8 cellular contexts compared by ENCODE assay signal in genomic region chr3:195859061-195859845, GRCh38. TPM values are rescaled to one million over a fixed set of nuclear protein-coding genes. Genes with fewer than 3 reads are reported as not detected.
DNase-seq lines count a peak whose midpoint lies in the region; ATAC-seq, FAIRE-seq and TF ChIP-seq lines count a peak whose summit lies in the region.

No MANE protein-coding gene starts in this region.

- H3K9me3 ChIP-seq in endothelial cell of umbilical vein (replicated peaks; ENCODE audit: control insufficient read depth, insufficient read depth, low read length), result no peaks in the 10 kb centered on the region
- no peaks in the 10 kb centered on the region for H3K9me3 ChIP-seq in naive thymus-derived CD4-positive, alpha-beta T cell (ENCODE audit: control insufficient read depth in 2 of 3, low read length in 3 of 3)

- H3K27ac Mint-ChIP-seq in HFFc6, result no peak overlapping the region
- peak overlapping the region in 7 of 9 donors; percentile 50 to 82 (median 70) for H3K27ac Mint-ChIP-seq in naive thymus-derived CD4-positive, alpha-beta T cell

- no peak overlapping the region for H3K4me3 ChIP-seq in endothelial cell of umbilical vein (replicated peaks in 1 of 3; ENCODE audit: insufficient read depth in 1 of 3, low read depth in 1 of 3, low read length in 3 of 3)
- no peak overlapping the region for H3K4me3 ChIP-seq in naive thymus-derived CD4-positive, alpha-beta T cell (ENCODE audit: low read length)

- ATAC-seq in naive thymus-derived CD4-positive, alpha-beta T cell, result peak; percentile 77
- no peak for ATAC-seq in GM19351 (IDR thresholded peaks at IDR 0.05; ENCODE audit: unreplicated experiment)

- DNase-seq in CD1c-positive myeloid dendritic cell (ENCODE audit: extremely low spot score) (peak; percentile 83), HFFc6 (peak; percentile 24), NOMO-1 treated with dmso at 0.1 percent for 144 hours (lab: John Stamatoyannopoulos, UW; ENCODE audit: unreplicated experiment) (peak; percentile 25), endothelial cell of umbilical vein (ENCODE audit: low read depth, low spot score) (peak; percentile 77)
- DNase-seq in activated CD8-positive, alpha-beta memory T cell treated with anti-CD3 and anti-CD28 coated beads, Interleukin-2, amount 50 U/mL, for 4 hours, result peak; percentile 81
- peak; percentile 53 to 77 (median 62) for DNase-seq in naive thymus-derived CD4-positive, alpha-beta T cell
- peak; percentile 32 to 48 for DNase-seq in stimulated activated CD8-positive, alpha-beta memory T cell treated with anti-CD3 and anti-CD28 coated beads, Interleukin-7, amount 100 ng/mL, for 48 hours (ENCODE audit: extremely low read depth in 1 of 2, low read depth in 1 of 2)

- H3K27me3 Mint-ChIP-seq in HFFc6 (ENCODE audit: insufficient read depth), result peaks cover 5% of the 10 kb centered on the region
- H3K27me3 Mint-ChIP-seq in naive thymus-derived CD4-positive, alpha-beta T cell, result no peaks in the 10 kb centered on the region

- H3K4me3 Mint-ChIP-seq in HFFc6, result peak overlapping the region; percentile 78; the same call in 1 of the 2 replicates
- H3K4me3 Mint-ChIP-seq in naive thymus-derived CD4-positive, alpha-beta T cell, result peak overlapping the region in 8 of 10 donors; percentile 25 to 82 (median 75)

- POLR2A ChIA-PET in endothelial cell of umbilical vein (lab: Charles Lee), result no interaction called here
- POLR2A ChIA-PET in naive thymus-derived CD4-positive, alpha-beta T cell (lab: Charles Lee), result interaction anchor here (1.0 to 1.2 kb wide), 2 partner anchors 49 to 54 kb away, joined by 3 read pairs; partner anchors contain the start of gene TNK2

- H3K79me2 ChIP-seq in endothelial cell of umbilical vein (ENCODE audit: control insufficient read depth, insufficient read depth, low read length), result no peaks in the 10 kb centered on the region

- CTCF ChIA-PET in endothelial cell of umbilical vein (lab: Charles Lee), result interaction anchor here (0.6 to 11.6 kb wide), 28 partner anchors 9 to 588 kb away, joined by 3 to 454 read pairs (median 4); partner anchors contain the start of genes TNK2 and XXYLT1
- CTCF ChIA-PET in naive thymus-derived CD4-positive, alpha-beta T cell (lab: Charles Lee), result interaction anchor here (0.6 to 2.6 kb wide), 15 partner anchors 9 to 593 kb away, joined by 3 to 31 read pairs (median 3); partner anchors contain the start of genes PPP1R2 and XXYLT1

- H3K9ac ChIP-seq in endothelial cell of umbilical vein (replicated peaks; ENCODE audit: extremely low read depth, insufficient read depth, low read length), result no peak overlapping the region

- no peaks in the 10 kb centered on the region for H3K9me1 ChIP-seq in endothelial cell of umbilical vein (replicated peaks; ENCODE audit: control insufficient read depth, extremely low read depth, insufficient read depth, low read length)

- no peaks in the 10 kb centered on the region for H3K27me3 ChIP-seq in endothelial cell of umbilical vein (ENCODE audit: control insufficient read depth in 2 of 2, insufficient read depth in 2 of 2, low read length in 2 of 2)
- no peaks in the 10 kb centered on the region for H3K27me3 ChIP-seq in naive thymus-derived CD4-positive, alpha-beta T cell (ENCODE audit: control insufficient read depth in 2 of 2, insufficient read depth in 2 of 2, low read length in 2 of 2)

- no peaks in the 10 kb centered on the region for H3K4me1 ChIP-seq in endothelial cell of umbilical vein (ENCODE audit: control insufficient read depth, extremely low read depth, insufficient read depth, low read length)
- H3K4me1 ChIP-seq in naive thymus-derived CD4-positive, alpha-beta T cell (ENCODE audit: control insufficient read depth in 2 of 2, insufficient read depth in 2 of 2, low read length in 2 of 2), result no peaks in the 10 kb centered on the region

- intact Hi-C loops in endothelial cell of umbilical vein (cut with micrococcal nuclease), result loop anchor here (1.0 to 10.0 kb wide), 4 partner anchors 35 to 314 kb away; partner anchors contain the start of gene PPP1R2
- intact Hi-C loops in naive thymus-derived CD4-positive, alpha-beta T cell (cut with micrococcal nuclease), result loop anchor here (1.0 to 10.0 kb wide), 6 partner anchors 35 to 338 kb away; no protein-coding TSS in a partner anchor

- FAIRE-seq in endothelial cell of umbilical vein (lab: Jason Lieb, UNC), result peak; percentile 65

- H3K27ac ChIP-seq in endothelial cell of umbilical vein (ENCODE audit: insufficient read depth, low read depth, low read length), result no peak overlapping the region
- H3K27ac ChIP-seq in naive thymus-derived CD4-positive, alpha-beta T cell (ENCODE audit: low read depth, low read length), result no peak overlapping the region

- dilution Hi-C loops in endothelial cell of umbilical vein (cut with MboI; ENCODE audit: extremely low pct_ligation_motif_present, low sequenced_read_pairs), result no loop called here

- TF ChIP-seq POLR2A in endothelial cell of umbilical vein (IDR thresholded peaks at IDR 0.05; ENCODE audit: low read depth, low read length), result no peak

- H3K36me3 Mint-ChIP-seq in HFFc6 (ENCODE audit: low read depth), result peaks cover 2% of the 10 kb centered on the region; the same call in 1 of the 2 replicates
- peaks cover 0 to under 1% (median 0%) of the 10 kb centered on the region in 5 donors for H3K36me3 Mint-ChIP-seq in naive thymus-derived CD4-positive, alpha-beta T cell

- H2AFZ ChIP-seq in endothelial cell of umbilical vein (ENCODE audit: low read depth, low read length), result peak overlapping the region; percentile 14

- no TSS peak for BruUV-seq in endothelial cell of umbilical vein (replicated peaks; lab: Mats Ljungman, UMichigan)

- H3K36me3 ChIP-seq in endothelial cell of umbilical vein (ENCODE audit: control insufficient read depth in 2 of 2, extremely low read depth in 1 of 2, insufficient read depth in 2 of 2, low read length in 2 of 2), result peaks cover 0 to 5% of the 10 kb centered on the region in 2 experiments
- H3K36me3 ChIP-seq in naive thymus-derived CD4-positive, alpha-beta T cell (ENCODE audit: control insufficient read depth in 2 of 3, insufficient read depth in 3 of 3, low read length in 3 of 3), result peaks cover 0 to 9% (median 0%) of the 10 kb centered on the region in 3 experiments

- H3K4me1 Mint-ChIP-seq in HFFc6 (ENCODE audit: low read depth), result peaks cover 25% of the 10 kb centered on the region
- H3K4me1 Mint-ChIP-seq in naive thymus-derived CD4-positive, alpha-beta T cell, result peaks cover 3 to 15% (median 7%) of the 10 kb centered on the region in 7 donors

- H4K20me1 ChIP-seq in endothelial cell of umbilical vein (replicated peaks; ENCODE audit: control insufficient read depth, extremely low read depth, insufficient read depth, low read length), result no peaks in the 10 kb centered on the region

- no peaks in the 10 kb centered on the region for H3K9me3 Mint-ChIP-seq in HFFc6
- no peaks in the 10 kb centered on the region for H3K9me3 Mint-ChIP-seq in naive thymus-derived CD4-positive, alpha-beta T cell

- no peak overlapping the region for H3K4me2 ChIP-seq in endothelial cell of umbilical vein (ENCODE audit: insufficient read depth, low read length)

- peak; percentile 98 for TF ChIP-seq CTCF in HFFc6 (IDR thresholded peaks at IDR 0.05)
- TF ChIP-seq CTCF in endothelial cell of umbilical vein (IDR thresholded peaks at IDR 0.05; ENCODE audit: extremely low read depth in 1 of 2, insufficient read depth in 1 of 2, low read depth in 1 of 2, low read length in 2 of 2), result peak; percentile 89 to 97

TF ChIP-seq in endothelial cell of umbilical vein, 7 proteins besides CTCF, POLR2A, EP300 and RAD21:
- TF ChIP-seq MYC (IDR thresholded peaks at IDR 0.05; ENCODE audit: low read depth, low read length), result no peak
- no peak for TF ChIP-seq POLR2AphosphoS5 (IDR thresholded peaks at IDR 0.05; ENCODE audit: insufficient read depth, low read depth, low read length)
- no peak for TF ChIP-seq EZH2 (IDR thresholded peaks at IDR 0.05; ENCODE audit: borderline replicate concordance, low read depth, low read length, severe bottlenecking)
- TF ChIP-seq JUN (IDR thresholded peaks at IDR 0.05; ENCODE audit: borderline replicate concordance, insufficient read depth, insufficient read length, low read depth), result no peak
- TF ChIP-seq MAX (IDR thresholded peaks at IDR 0.05; ENCODE audit: insufficient read depth, insufficient read length), result no peak
- no peak for TF ChIP-seq FOS (IDR thresholded peaks at IDR 0.05; ENCODE audit: borderline replicate concordance, insufficient read depth, low read length)
- TF ChIP-seq GATA2 (IDR thresholded peaks at IDR 0.05; ENCODE audit: insufficient read depth, insufficient read length, low read depth, low read length), result no peak

RNA-seq across cellular contexts. Expression of gene MUC4, which starts 47.5 kb away (rescaled TPM):
- not detected for total RNA-seq in HFFc6 (2021; fragmentation: NEBNext Ultra II Directional; extraction: Animal tissue kit (Norgen Biotek cat#: 25700))
- not detected in 2 replicates for total RNA-seq in endothelial cell of umbilical vein
- 0.04 and 0.06 TPM in 2 replicates for polyA plus RNA-seq in endothelial cell of umbilical vein
- 0.05 TPM in 1 of 2 replicates, not detected in the other for polyA plus RNA-seq in endothelial cell of umbilical vein (2011; cell fraction: cytosol; rRNA removed)
- polyA plus RNA-seq in endothelial cell of umbilical vein (2011; cell fraction: nucleus; rRNA removed), result not detected in 2 replicates
- 0.11 TPM in 1 of 2 replicates, not detected in the other for polyA plus RNA-seq in endothelial cell of umbilical vein (2012)
- 0.34 TPM in 1 of 2 replicates, not detected in the other for polyA minus RNA-seq in endothelial cell of umbilical vein
- polyA minus RNA-seq in endothelial cell of umbilical vein (2011; cell fraction: cytosol; rRNA and poly(A)+ RNA removed), result not detected
- polyA minus RNA-seq in endothelial cell of umbilical vein (2011; cell fraction: nucleus; rRNA and poly(A)+ RNA removed), result 0.14 TPM in 1 of 2 replicates, not detected in the other
- total RNA-seq in naive thymus-derived CD4-positive, alpha-beta T cell, result under 1 TPM in 2 of 5 experiments, not detected in 3; 0.07 to 0.48 TPM
- not detected for polyA plus RNA-seq in naive thymus-derived CD4-positive, alpha-beta T cell

RNA-seq across cellular contexts. Expression of gene TNK2, which starts 49.1 kb away (rescaled TPM):
- 10 to 100 TPM; 29.6 to 46.1 (median 35.1) TPM for total RNA-seq in HFFc6 (2021; fragmentation: NEBNext Ultra II Directional; extraction: Animal tissue kit (Norgen Biotek cat#: 25700))
- total RNA-seq in endothelial cell of umbilical vein, result 71.6 and 77.0 TPM in 2 replicates
- polyA plus RNA-seq in endothelial cell of umbilical vein, result 18.6 and 23.1 TPM in 2 replicates
- polyA plus RNA-seq in endothelial cell of umbilical vein (2011; cell fraction: cytosol; rRNA removed), result 8.4 and 12.5 TPM in 2 replicates
- polyA plus RNA-seq in endothelial cell of umbilical vein (2011; cell fraction: nucleus; rRNA removed), result 99.5 and 113 TPM in 2 replicates
- polyA plus RNA-seq in endothelial cell of umbilical vein (2012), result 12.0 and 19.5 TPM in 2 replicates
- 16.3 and 28.5 TPM in 2 replicates for polyA minus RNA-seq in endothelial cell of umbilical vein
- 25.0 TPM for polyA minus RNA-seq in endothelial cell of umbilical vein (2011; cell fraction: cytosol; rRNA and poly(A)+ RNA removed)
- polyA minus RNA-seq in endothelial cell of umbilical vein (2011; cell fraction: nucleus; rRNA and poly(A)+ RNA removed), result 26.9 and 49.0 TPM in 2 replicates
- 100 to 1,000 TPM; 128 to 196 (median 188) TPM for total RNA-seq in naive thymus-derived CD4-positive, alpha-beta T cell
- polyA plus RNA-seq in naive thymus-derived CD4-positive, alpha-beta T cell, result 1 to 10 TPM; 2.0 to 2.6 TPM

Comparison
In these comparisons a context has a peak if more than half of its experiments do, and no peak if none do; other contexts are left out.
1. DNase-seq: peak in every context shown above with its lines; median percentile 83 in CD1c-positive myeloid dendritic cell; 81 in activated CD8-positive, alpha-beta memory T cell treated with anti-CD3 and anti-CD28 coated beads, Interleukin-2, amount 50 U/mL, for 4 hours; 77 in endothelial cell of umbilical vein; 62 in naive thymus-derived CD4-positive, alpha-beta T cell; 40 in stimulated activated CD8-positive, alpha-beta memory T cell treated with anti-CD3 and anti-CD28 coated beads, Interleukin-7, amount 100 ng/mL, for 48 hours; 25 in NOMO-1 treated with dmso at 0.1 percent for 144 hours; 24 in HFFc6.